Comparison of ENCODE assay signal across 17 cellular contexts in the genomic region with DNA sequence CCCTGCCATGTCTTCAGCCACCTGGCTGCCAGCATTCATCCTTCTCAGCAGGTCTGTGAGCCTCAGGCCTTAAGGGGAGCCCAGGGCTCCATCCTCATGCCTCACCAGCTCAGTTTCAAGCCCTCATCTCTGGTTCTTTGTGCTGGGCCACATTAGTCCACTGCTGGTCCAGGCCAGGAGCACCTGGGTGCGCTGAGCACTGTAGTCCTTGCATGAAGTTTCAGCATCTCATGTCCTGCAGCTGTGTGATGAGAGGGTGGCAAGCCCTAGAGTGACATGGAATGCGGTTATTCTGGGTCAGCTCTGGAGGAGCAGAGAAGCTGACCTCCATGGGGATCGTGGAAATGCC. TPM values are rescaled to one million over a fixed set of nuclear protein-coding genes. Genes with fewer than 3 reads are reported as not detected.
A peak's percentile ranks its signal among the peaks of the same experiment; 100 is the strongest.
DNase-seq lines count a peak whose midpoint lies in the region; FAIRE-seq and TF ChIP-seq lines count a peak whose summit lies in the region.
"Had no signal": no experiment of that assay in that cellular context is flagged by ENCODE, and none has a peak within 500 bp of the region (broad histone marks: within the 10 kb centered on the region; RNA-seq: fewer than 3 reads in every experiment).

No MANE protein-coding gene starts in this region.

- no peak overlapping the region for H3K27ac ChIP-seq in kidney (ENCODE audit: low read depth in 2 of 2, low read length in 2 of 2)
- peak overlapping the region; percentile 34 for H3K27ac ChIP-seq in rectal smooth muscle tissue (ENCODE audit: low read depth, low read length)
- H3K27ac ChIP-seq in tibial artery, result peak overlapping the region; percentile 62 to 72
- H3K27ac ChIP-seq in caudate nucleus (ENCODE audit: low read depth, low read length), result no peak overlapping the region
- H3K27ac ChIP-seq: C4-2B had no signal

- intact Hi-C loops in kidney (cut with DNase I) (no loop called here), tibial artery (cut with DNase I; ENCODE audit: low total_unique reads) (no loop called here)
- intact Hi-C loops in activated CD4-positive, alpha-beta T cell treated with anti-CD3 and anti-CD28 coated beads, Interleukin-2, amount 10 ng/mL, durations not matched to agents 24 days and 14 days (cut with micrococcal nuclease), result no loop called here

- TF ChIP-seq CTCF in kidney (IDR thresholded peaks at IDR 0.05; ENCODE audit: borderline replicate concordance, extremely low read depth, insufficient read depth) (no peak), tibial artery (IDR thresholded peaks at IDR 0.05) (no peak)

- no peaks in the 10 kb centered on the region for H3K9me3 ChIP-seq in kidney (ENCODE audit: control insufficient read depth in 1 of 2, low read length in 2 of 2)
- H3K9me3 ChIP-seq in tibial artery, result no peaks in the 10 kb centered on the region

- DNase-seq in kidney, result peak; percentile 38
- no peak for DNase-seq in tibial artery
- DNase-seq in caudate nucleus (lab: John Stamatoyannopoulos, UW), result no peak
- no peak for DNase-seq in iPS-NIHi11 (ENCODE audit: low spot score)
- DNase-seq in stimulated activated CD4-positive, alpha-beta T cell treated with anti-CD3 and anti-CD28 coated beads, Interleukin-2, amount 100 ng/mL, for 24 hours, result no peak
- DNase-seq in activated CD4-positive, alpha-beta T cell treated with anti-CD3 and anti-CD28 coated beads, Interleukin-2, amount 10 ng/mL, durations not matched to agents 24 days and 14 days, result no peak
- DNase-seq: CD4-positive, alpha-beta T cell; DMS153; DMS79; GF-D8; HCEC 1CT had no signal

- H3K36me3 Mint-ChIP-seq in activated CD4-positive, alpha-beta T cell treated with anti-CD3 and anti-CD28 coated beads, Interleukin-2, amount 10 ng/mL, durations not matched to agents 24 days and 14 days (ENCODE audit: low read depth), result no peaks in the 10 kb centered on the region
- H3K36me3 Mint-ChIP-seq: IgD-negative memory B cell had no signal

- no peak overlapping the region for H3K4me3 Mint-ChIP-seq in activated CD4-positive, alpha-beta T cell treated with anti-CD3 and anti-CD28 coated beads, Interleukin-2, amount 10 ng/mL, durations not matched to agents 24 days and 14 days
- H3K4me3 Mint-ChIP-seq: CD4-positive, alpha-beta T cell; GM23338; IgD-negative memory B cell had no signal

- H3K36me3 ChIP-seq in kidney (ENCODE audit: control insufficient read depth in 1 of 2, insufficient read depth in 2 of 2, low read length in 2 of 2) (no peaks in the 10 kb centered on the region), rectal smooth muscle tissue (ENCODE audit: control insufficient read depth, insufficient read depth, low read length) (no peaks in the 10 kb centered on the region), tibial artery (no peaks in the 10 kb centered on the region)

- H3K27me3 ChIP-seq in rectal smooth muscle tissue (ENCODE audit: control insufficient read depth, insufficient read depth, low read length) (no peaks in the 10 kb centered on the region), tibial artery (no peaks in the 10 kb centered on the region)

- no peak overlapping the region for H3K27ac Mint-ChIP-seq in activated CD4-positive, alpha-beta T cell treated with anti-CD3 and anti-CD28 coated beads, Interleukin-2, amount 10 ng/mL, durations not matched to agents 24 days and 14 days
- H3K27ac Mint-ChIP-seq: CD4-positive, alpha-beta T cell; GM23338; IgD-negative memory B cell had no signal

- no peak overlapping the region for H3K4me3 ChIP-seq in kidney (ENCODE audit: low read length in 2 of 2)
- H3K4me3 ChIP-seq in rectal smooth muscle tissue (ENCODE audit: low read length), result no peak overlapping the region
- H3K4me3 ChIP-seq in tibial artery, result no peak overlapping the region
- H3K4me3 ChIP-seq: GM23338 had no signal

- H3K9ac ChIP-seq in kidney (ENCODE audit: low read length in 2 of 2) (no peak overlapping the region), rectal smooth muscle tissue (ENCODE audit: low read length) (no peak overlapping the region)

- no peak for FAIRE-seq in kidney (lab: Jason Lieb, UNC)
- FAIRE-seq: H54, HepG2 had no signal

- H3K4me1 ChIP-seq in kidney (ENCODE audit: control insufficient read depth in 1 of 2, insufficient read depth in 1 of 2, low read depth in 1 of 2, low read length in 2 of 2) (peaks cover 0 to 5% of the 10 kb centered on the region in 2 donors), rectal smooth muscle tissue (ENCODE audit: control insufficient read depth, insufficient read depth, low read length) (peaks cover 11% of the 10 kb centered on the region), tibial artery (peaks cover 0 to 58% (median 33%) of the 10 kb centered on the region in 4 donors)

- no peaks in the 10 kb centered on the region for H3K4me1 Mint-ChIP-seq in activated CD4-positive, alpha-beta T cell treated with anti-CD3 and anti-CD28 coated beads, Interleukin-2, amount 10 ng/mL, durations not matched to agents 24 days and 14 days
- H3K4me1 Mint-ChIP-seq: GM23338, IgD-negative memory B cell had no signal

- no peaks in the 10 kb centered on the region for H3K9me3 Mint-ChIP-seq in activated CD4-positive, alpha-beta T cell treated with anti-CD3 and anti-CD28 coated beads, Interleukin-2, amount 10 ng/mL, durations not matched to agents 24 days and 14 days
- H3K9me3 Mint-ChIP-seq: CD4-positive, alpha-beta T cell; IgD-negative memory B cell had no signal

- no peaks in the 10 kb centered on the region for H3K27me3 Mint-ChIP-seq in activated CD4-positive, alpha-beta T cell treated with anti-CD3 and anti-CD28 coated beads, Interleukin-2, amount 10 ng/mL, durations not matched to agents 24 days and 14 days
- H3K27me3 Mint-ChIP-seq: CD4-positive, alpha-beta T cell; IgD-negative memory B cell had no signal

RNA-seq across cellular contexts. Expression of gene COL5A1, which starts 42.7 kb away (rescaled TPM):
- 23.8 TPM for total RNA-seq in kidney
- 2.4 TPM for polyA plus RNA-seq in kidney (ENCODE audit: insufficient read depth, low read depth, low replicate concordance)
- not detected in 2 replicates for total RNA-seq in activated CD4-positive, alpha-beta T cell treated with anti-CD3 and anti-CD28 coated beads, Interleukin-2, amount 10 ng/mL, durations not matched to agents 24 days and 14 days
- total RNA-seq: HepG2 had no signal
- polyA plus RNA-seq: HepG2, IgD-negative memory B cell had no signal

Comparison
In these comparisons a context has a peak if more than half of its experiments do, and no peak if none do; other contexts are left out.
1. H3K27ac ChIP-seq: peak in rectal smooth muscle tissue (single experiment) and tibial artery (2 of 2); none in kidney (0 of 2) and caudate nucleus (single experiment).
2. RNA of gene COL5A1, which starts 42.7 kb away (total RNA-seq): 23.8 TPM in kidney (single experiment); not detected in activated CD4-positive, alpha-beta T cell treated with anti-CD3 and anti-CD28 coated beads, Interleukin-2, amount 10 ng/mL, durations not matched to agents 24 days and 14 days; every median in the first group is over 10 times any median in the second.